Comparison of ENCODE assay signal across 13 cellular contexts in genomic region chr19:6970478-6970877, GRCh38. TPM values are rescaled to one million over a fixed set of nuclear protein-coding genes. Genes with fewer than 3 reads are reported as not detected.
DNase-seq lines count a peak whose midpoint lies in the region; ATAC-seq and TF ChIP-seq lines count a peak whose summit lies in the region.
"Had no signal": no experiment of that assay in that cellular context is flagged by ENCODE, and none has a peak within 500 bp of the region (broad histone marks: within the 10 kb centered on the region; RNA-seq: fewer than 3 reads in every experiment).

No MANE protein-coding gene starts in this region.

- H3K9me2 ChIP-seq in MM.1S (replicated peaks; ENCODE audit: insufficient read depth, low read length), result no peaks in the 10 kb centered on the region

- no peak overlapping the region for H3K4me3 ChIP-seq in MM.1S (ENCODE audit: low read length)
- H3K4me3 ChIP-seq: pancreas had no signal

- in situ Hi-C loops in SK-MEL-5 (cut with HindIII; ENCODE audit: low pct_unique_long_range_greater_than_20kb, low sequenced_read_pairs), result no loop called here

- TF ChIP-seq CTCF in MM.1S (IDR thresholded peaks at IDR 0.05; ENCODE audit: low read length), result no peak

- H3K9me3 ChIP-seq in MM.1S (replicated peaks; ENCODE audit: insufficient read depth, low read length), result no peaks in the 10 kb centered on the region
- H3K9me3 ChIP-seq: pancreas had no signal

- H4K20me1 ChIP-seq in MM.1S (ENCODE audit: insufficient read depth, low read length), result no peaks in the 10 kb centered on the region

- no peaks in the 10 kb centered on the region for H3K4me1 ChIP-seq in MM.1S (ENCODE audit: low read length)
- H3K4me1 ChIP-seq: pancreas had no signal

- intact Hi-C loops in Right ventricle myocardium inferior (cut with DNase I) (no loop called here), left cardiac atrium (cut with DNase I) (no loop called here)

- no peaks in the 10 kb centered on the region for H3K79me2 ChIP-seq in MM.1S (ENCODE audit: low read length)

- H3K27me3 ChIP-seq in MM.1S (replicated peaks; ENCODE audit: insufficient read depth, low read length), result peaks cover 84% of the 10 kb centered on the region
- H3K27me3 ChIP-seq: pancreas had no signal

- H3K27ac ChIP-seq in MM.1S (ENCODE audit: low read length), result no peak overlapping the region
- H3K27ac ChIP-seq: pancreas, RWPE1, WERI-Rb-1 had no signal

- H3F3A ChIP-seq in MM.1S (ENCODE audit: insufficient read depth, low read length), result no peaks in the 10 kb centered on the region

- H3K36me3 ChIP-seq in MM.1S (replicated peaks; ENCODE audit: insufficient read depth, low read length), result no peaks in the 10 kb centered on the region
- H3K36me3 ChIP-seq: pancreas, WERI-Rb-1 had no signal

- no peak overlapping the region for H3K27ac Mint-ChIP-seq in stimulated activated naive B cell treated with anti-CD40 and anti-IgM and Interleukin-4, amounts not matched to agents 10 μg/mL and 1 μg/mL and 100 μg/mL, for 72 hours

- no peak overlapping the region for H3K9ac ChIP-seq in MM.1S (ENCODE audit: low read length)

- DNase-seq in Right ventricle myocardium inferior (ENCODE audit: missing footprints) (no peak), left cardiac atrium (no peak), MM.1S (no peak), SK-MEL-5 (ENCODE audit: low read depth, low spot score) (peak; percentile 86)
- DNase-seq in stimulated activated naive B cell treated with anti-CD40 and anti-IgM and Interleukin-4, amounts not matched to agents 10 μg/mL and 1 μg/mL and 100 μg/mL, for 72 hours, result peak; percentile 3
- no peak for DNase-seq in effector CD8-positive, alpha-beta T cell (lab: John Stamatoyannopoulos, UW)
- DNase-seq: midbrain, pancreas, WERI-Rb-1 had no signal

- peaks cover 7 to 13% of the 10 kb centered on the region in 2 donors for H3K27me3 Mint-ChIP-seq in stimulated activated naive B cell treated with anti-CD40 and anti-IgM and Interleukin-4, amounts not matched to agents 10 μg/mL and 1 μg/mL and 100 μg/mL, for 72 hours

- ATAC-seq in Right ventricle myocardium inferior, result peak; percentile 59
- ATAC-seq in left cardiac atrium, result no peak
- ATAC-seq in stimulated activated naive B cell treated with anti-CD40 and anti-IgM and Interleukin-4, amounts not matched to agents 10 μg/mL and 1 μg/mL and 100 μg/mL, for 72 hours (replicated peaks), result peak; percentile 23 to 52
- ATAC-seq in HG03159 (IDR thresholded peaks at IDR 0.05; ENCODE audit: unreplicated experiment), result no peak
- no peak for ATAC-seq in GM18498 (IDR thresholded peaks at IDR 0.05; ENCODE audit: unreplicated experiment)

- H3K9me3 Mint-ChIP-seq in stimulated activated naive B cell treated with anti-CD40 and anti-IgM and Interleukin-4, amounts not matched to agents 10 μg/mL and 1 μg/mL and 100 μg/mL, for 72 hours, result peaks cover 3 to 6% of the 10 kb centered on the region in 2 donors

- no peak overlapping the region for H3K4me2 ChIP-seq in MM.1S (ENCODE audit: low read depth, low read length)

- peaks cover 0 to 2% of the 10 kb centered on the region in 2 donors for H3K36me3 Mint-ChIP-seq in stimulated activated naive B cell treated with anti-CD40 and anti-IgM and Interleukin-4, amounts not matched to agents 10 μg/mL and 1 μg/mL and 100 μg/mL, for 72 hours

- no peak overlapping the region for H3K4me3 Mint-ChIP-seq in stimulated activated naive B cell treated with anti-CD40 and anti-IgM and Interleukin-4, amounts not matched to agents 10 μg/mL and 1 μg/mL and 100 μg/mL, for 72 hours

- 0 out of 2 replicates have a peak overlapping the region, but pooled peaks have one; percentile 11 for H2AFZ ChIP-seq in MM.1S (ENCODE audit: low read length)

- no peaks in the 10 kb centered on the region for H3K4me1 Mint-ChIP-seq in stimulated activated naive B cell treated with anti-CD40 and anti-IgM and Interleukin-4, amounts not matched to agents 10 μg/mL and 1 μg/mL and 100 μg/mL, for 72 hours

RNA-seq across cellular contexts. Expression of gene MBD3L2B, which starts 50.8 kb away (rescaled TPM):
- not detected for total RNA-seq in Right ventricle myocardium inferior
- not detected for total RNA-seq in left cardiac atrium
- total RNA-seq in SK-MEL-5 (2014; rRNA removed; shearing (Covaris generic)), result not detected in 2 replicates
- not detected in 2 replicates for polyA plus RNA-seq in SK-MEL-5 (2015; cell fraction: cytosol; rRNA removed)
- not detected in 2 replicates for polyA plus RNA-seq in SK-MEL-5 (2015; cell fraction: nucleus; rRNA removed)
- total RNA-seq: chondrocyte, pancreas had no signal
- polyA plus RNA-seq: pancreas had no signal

RNA-seq across cellular contexts. Expression of gene MBD3L5, which starts 59.9 kb away (rescaled TPM):
- total RNA-seq in Right ventricle myocardium inferior (not detected), left cardiac atrium (not detected)
- total RNA-seq in SK-MEL-5 (2014; rRNA removed; shearing (Covaris generic)), result not detected in 2 replicates
- not detected in 2 replicates for polyA plus RNA-seq in SK-MEL-5 (2015; cell fraction: cytosol; rRNA removed)
- polyA plus RNA-seq in SK-MEL-5 (2015; cell fraction: nucleus; rRNA removed), result not detected in 2 replicates
- total RNA-seq: chondrocyte, pancreas had no signal
- polyA plus RNA-seq: pancreas had no signal

Comparison
In these comparisons a context has a peak if more than half of its experiments do, and no peak if none do; other contexts are left out.
1. ATAC-seq: peak in Right ventricle myocardium inferior (single experiment) and stimulated activated naive B cell treated with anti-CD40 and anti-IgM and Interleukin-4, amounts not matched to agents 10 μg/mL and 1 μg/mL and 100 μg/mL, for 72 hours (2 of 2); none in left cardiac atrium (0 of 2), HG03159 (single experiment) and GM18498 (single experiment).
2. DNase-seq: peak in SK-MEL-5 (single experiment) and stimulated activated naive B cell treated with anti-CD40 and anti-IgM and Interleukin-4, amounts not matched to agents 10 μg/mL and 1 μg/mL and 100 μg/mL, for 72 hours (single experiment); none in Right ventricle myocardium inferior (single experiment), left cardiac atrium (single experiment), MM.1S (single experiment) and effector CD8-positive, alpha-beta T cell (single experiment).